Comparison of ENCODE assay signal across 8 cellular contexts in genomic region chr1:28648493-28649238, GRCh38. TPM values are rescaled to one million over a fixed set of nuclear protein-coding genes. Genes with fewer than 3 reads are reported as not detected.
DNase-seq lines count a peak whose midpoint lies in the region; ATAC-seq and TF ChIP-seq lines count a peak whose summit lies in the region.

RNU11 (plus strand) TSS chr1:28648600.

- H3K27me3 ChIP-seq in H7 (ENCODE audit: control insufficient read depth, insufficient read depth, low read length) (no peaks in the 10 kb centered on the region), Loucy (ENCODE audit: insufficient read depth, low read length, poor library complexity, severe bottlenecking) (no peaks in the 10 kb centered on the region), RWPE2 (ENCODE audit: insufficient read depth, poor library complexity, severe bottlenecking) (no peaks in the 10 kb centered on the region), neural cell (ENCODE audit: insufficient read depth, low read depth, low read length) (no peaks in the 10 kb centered on the region)

- H3K9me3 Mint-ChIP-seq in stimulated activated naive CD8-positive, alpha-beta T cell treated with anti-CD3 and anti-CD28 coated beads, Interleukin-15, amount 100 ng/mL, for 72 hours, result no peaks in the 10 kb centered on the region

- H3F3A ChIP-seq in Loucy (ENCODE audit: low read depth) (peaks cover 10% of the 10 kb centered on the region; the same call in 1 of the 2 replicates), neural cell (ENCODE audit: insufficient read depth, low read length, poor library complexity, severe bottlenecking) (peaks cover 8% of the 10 kb centered on the region)

- peak within 1 kb of the TSS; percentile 75 for H3K9ac ChIP-seq in Loucy (ENCODE audit: low read depth, low read length, poor library complexity, severe bottlenecking)
- peak within 1 kb of the TSS; percentile 76 for H3K9ac ChIP-seq in neural cell (ENCODE audit: low read length)

- H3K27me3 Mint-ChIP-seq in stimulated activated naive CD8-positive, alpha-beta T cell treated with anti-CD3 and anti-CD28 coated beads, Interleukin-15, amount 100 ng/mL, for 72 hours, result no peaks in the 10 kb centered on the region

- peak; percentile 92 for TF ChIP-seq EP300 in neural cell (conservative IDR thresholded peaks at IDR 0.05; ENCODE audit: poor library complexity, severe bottlenecking)

- peak; percentile 26 for TF ChIP-seq RAD21 in neural cell (conservative IDR thresholded peaks at IDR 0.05)

- H3K4me2 ChIP-seq in Loucy (ENCODE audit: low read depth, low read length, poor library complexity, severe bottlenecking), result peak within 1 kb of the TSS; percentile 68
- H3K4me2 ChIP-seq in neural cell (ENCODE audit: low read length), result peak within 1 kb of the TSS; percentile 47

- H2AFZ ChIP-seq in Loucy (ENCODE audit: low read length) (peak within 1 kb of the TSS; percentile 81), neural cell (ENCODE audit: low read depth, low read length) (peak within 1 kb of the TSS; percentile 51)

- peaks cover 15% of the 10 kb centered on the region for H3K4me1 ChIP-seq in Loucy (ENCODE audit: insufficient read depth, low read length, poor library complexity, severe bottlenecking)
- peaks cover 9% of the 10 kb centered on the region for H3K4me1 ChIP-seq in RWPE2 (ENCODE audit: insufficient read depth, poor library complexity, severe bottlenecking)

- H3K9me3 ChIP-seq in Loucy (ENCODE audit: insufficient read depth, low read depth, low read length), result no peaks in the 10 kb centered on the region
- H3K9me3 ChIP-seq in RWPE2 (ENCODE audit: severe bottlenecking), result no peaks in the 10 kb centered on the region
- no peaks in the 10 kb centered on the region for H3K9me3 ChIP-seq in neural cell (ENCODE audit: low read length)

- peak; percentile 79 for ATAC-seq in RWPE2 (ENCODE audit: low read depth)
- peak; percentile 84 for ATAC-seq in stimulated activated naive CD8-positive, alpha-beta T cell treated with anti-CD3 and anti-CD28 coated beads, Interleukin-15, amount 100 ng/mL, for 72 hours

- no peaks in the 10 kb centered on the region for H4K20me1 ChIP-seq in Loucy (ENCODE audit: insufficient read depth, low read length, poor library complexity, severe bottlenecking)
- H4K20me1 ChIP-seq in neural cell (ENCODE audit: insufficient read depth), result no peaks in the 10 kb centered on the region

- peak within 1 kb of the TSS; percentile 70 for H3K27ac ChIP-seq in RWPE2 (ENCODE audit: poor library complexity, severe bottlenecking)
- peak within 1 kb of the TSS; percentile 96 for H3K27ac ChIP-seq in neural cell (ENCODE audit: low read length)

- TF ChIP-seq CTCF in Loucy (conservative IDR thresholded peaks at IDR 0.05; ENCODE audit: low read length) (0 out of 2 replicates have a peak, but pooled peaks have one; percentile 20), RWPE2 (IDR thresholded peaks at IDR 0.05; ENCODE audit: poor library complexity, severe bottlenecking) (no peak), fibroblast of villous mesenchyme (IDR thresholded peaks at IDR 0.05; ENCODE audit: insufficient read depth, low read depth, low read length) (no peak), neural cell (IDR thresholded peaks at IDR 0.05; ENCODE audit: poor library complexity, severe bottlenecking) (peak; percentile 28)

- peak within 1 kb of the TSS; percentile 100 for H3K27ac Mint-ChIP-seq in stimulated activated naive CD8-positive, alpha-beta T cell treated with anti-CD3 and anti-CD28 coated beads, Interleukin-15, amount 100 ng/mL, for 72 hours

- peak within 1 kb of the TSS; percentile 50 for H3K4me3 ChIP-seq in H7 (ENCODE audit: insufficient read depth, low read depth, low read length)
- H3K4me3 ChIP-seq in Loucy (ENCODE audit: low read length, poor library complexity, severe bottlenecking), result peak within 1 kb of the TSS; percentile 72
- peak within 1 kb of the TSS; percentile 22 for H3K4me3 ChIP-seq in RWPE2 (ENCODE audit: severe bottlenecking)
- peak within 1 kb of the TSS; percentile 43 for H3K4me3 ChIP-seq in fibroblast of villous mesenchyme (ENCODE audit: low read depth, low read length)
- peak within 1 kb of the TSS; percentile 60 for H3K4me3 ChIP-seq in neural cell (ENCODE audit: low read length)

- H3K36me3 ChIP-seq in H7 (replicated peaks; ENCODE audit: control insufficient read depth, insufficient read depth, low read length), result no peaks in the 10 kb centered on the region
- no peaks in the 10 kb centered on the region for H3K36me3 ChIP-seq in Loucy (ENCODE audit: insufficient read depth, low read length)
- no peaks in the 10 kb centered on the region for H3K36me3 ChIP-seq in RWPE2 (ENCODE audit: low read depth)
- no peaks in the 10 kb centered on the region for H3K36me3 ChIP-seq in neural cell (ENCODE audit: insufficient read depth, low read length)

- no peaks in the 10 kb centered on the region for H3K79me2 ChIP-seq in Loucy (ENCODE audit: insufficient read depth, low read length)
- H3K79me2 ChIP-seq in neural cell (replicated peaks; ENCODE audit: insufficient read depth, low read length), result no peaks in the 10 kb centered on the region

- in situ Hi-C loops in G401 (cut with HindIII; ENCODE audit: low sequenced_read_pairs), result no loop called here

- H3K4me3 Mint-ChIP-seq in stimulated activated naive CD8-positive, alpha-beta T cell treated with anti-CD3 and anti-CD28 coated beads, Interleukin-15, amount 100 ng/mL, for 72 hours, result peak within 1 kb of the TSS; percentile 93

- DNase-seq in G401 (ENCODE audit: low spot score) (peak; percentile 98), H7 (peak; percentile 79), RWPE2 (ENCODE audit: low spot score) (peak; percentile 84), fibroblast of villous mesenchyme (ENCODE audit: low read depth) (peak; percentile 98)
- DNase-seq in activated effector memory CD4-positive, alpha-beta T cell treated with Interleukin-2 at 50 U/mL for 16 hours, result peak; percentile 70
- DNase-seq in stimulated activated naive CD8-positive, alpha-beta T cell treated with anti-CD3 and anti-CD28 coated beads, Interleukin-15, amount 100 ng/mL, for 72 hours, result peak; percentile 92

- H3K9me2 ChIP-seq in Loucy (replicated peaks; ENCODE audit: low read depth, low read length) (no peaks in the 10 kb centered on the region), neural cell (ENCODE audit: insufficient read depth, low read length) (no peaks in the 10 kb centered on the region)

- H3K4me1 Mint-ChIP-seq in stimulated activated naive CD8-positive, alpha-beta T cell treated with anti-CD3 and anti-CD28 coated beads, Interleukin-15, amount 100 ng/mL, for 72 hours, result peaks cover 48% of the 10 kb centered on the region

TF ChIP-seq in neural cell, 6 proteins besides CTCF, POLR2A, EP300 and RAD21:
- TF ChIP-seq EZH2 (IDR thresholded peaks at IDR 0.05; ENCODE audit: borderline replicate concordance, insufficient read depth, low read length, poor library complexity, severe bottlenecking), result no peak
- peak; percentile 56 for TF ChIP-seq REST (IDR thresholded peaks at IDR 0.05; ENCODE audit: borderline replicate concordance)
- TF ChIP-seq POLR2AphosphoS5 (IDR thresholded peaks at IDR 0.05), result peak; percentile 100
- TF ChIP-seq TAF1 (IDR thresholded peaks at IDR 0.05; ENCODE audit: low read depth), result peak; percentile 65
- peak; percentile 37 for TF ChIP-seq SMC3 (conservative IDR thresholded peaks at IDR 0.05; ENCODE audit: poor library complexity)
- TF ChIP-seq MXI1 (conservative IDR thresholded peaks at IDR 0.05; ENCODE audit: poor library complexity, severe bottlenecking), result peak; percentile 66

RNA-seq across cellular contexts. Expression of gene RNU11, which starts in this region (rescaled TPM):
- total RNA-seq in G401 (2014; rRNA removed; shearing (Covaris generic)), result not detected in 2 replicates
- total RNA-seq in H7 (2014; rRNA removed; shearing (Covaris generic)), result not detected in 2 replicates
- not detected in 2 replicates for total RNA-seq in fibroblast of villous mesenchyme
- not detected in 2 replicates for polyA plus RNA-seq in neural cell
- not detected in 2 replicates for polyA minus RNA-seq in neural cell

Comparison
In these comparisons a context has a peak if more than half of its experiments do, and no peak if none do; other contexts are left out.
1. Peak in every context shown above with its lines: DNase-seq, ATAC-seq, H3K4me3 ChIP-seq and H3K27ac ChIP-seq.
2. Peak in DNase-seq in G401; RNA of the gene not detected or under 1 TPM.
3. Peak in DNase-seq and H3K4me3 ChIP-seq in H7; RNA of the gene not detected or under 1 TPM.
4. Peak in DNase-seq and H3K4me3 ChIP-seq in fibroblast of villous mesenchyme; RNA of the gene not detected or under 1 TPM.
5. H3K4me3 ChIP-seq: peak in every context shown above with its lines; median percentile 72 in Loucy; 60 in neural cell; 50 in H7; 43 in fibroblast of villous mesenchyme; 22 in RWPE2.
6. CTCF ChIP-seq: peak in Loucy (single experiment) and neural cell (single experiment); none in RWPE2 (single experiment) and fibroblast of villous mesenchyme (single experiment).